In the genomic region with DNA sequence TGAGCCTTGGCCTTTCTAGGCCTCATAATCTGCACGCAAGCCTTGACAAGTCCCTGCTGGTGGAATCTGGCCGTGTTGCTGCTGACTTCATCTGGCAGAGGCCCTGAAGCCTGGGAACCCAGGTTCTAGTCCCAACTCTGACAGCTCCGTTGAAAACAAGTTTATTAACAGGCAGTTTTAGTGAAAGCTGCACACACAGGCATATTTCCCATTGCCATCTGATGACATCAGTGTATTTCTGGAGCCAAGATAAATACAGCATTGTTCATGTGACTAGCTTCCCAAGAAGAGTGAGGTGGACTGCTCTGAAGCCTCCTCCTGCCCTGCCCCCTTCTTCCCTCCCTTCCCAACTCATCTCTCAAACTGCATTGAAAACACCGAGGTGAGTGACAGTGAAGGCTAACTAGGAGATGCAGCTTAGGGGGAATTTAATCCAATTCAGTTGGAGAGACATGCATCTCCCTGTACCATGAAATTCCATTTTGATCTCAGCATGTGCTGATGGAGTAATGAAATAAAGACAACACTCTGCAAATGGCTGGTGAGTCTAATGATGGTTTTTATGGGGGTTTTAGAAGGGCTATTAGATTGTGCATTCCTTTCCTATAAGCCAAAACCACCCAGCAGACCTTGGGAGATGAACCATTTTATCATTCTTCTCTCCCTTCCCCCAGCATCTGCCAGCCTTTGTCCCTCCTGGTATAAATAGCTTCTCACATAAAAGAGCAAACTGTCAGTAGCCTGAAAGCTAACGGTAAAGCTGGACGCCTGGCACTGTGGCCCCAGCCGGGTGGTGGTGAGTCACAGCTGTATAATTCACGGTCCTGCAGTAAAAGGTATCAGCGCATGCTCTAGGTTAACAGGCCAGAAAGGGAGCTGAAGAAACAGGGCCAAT, we compare ENCODE assay signal across 8 cellular contexts. TPM values are rescaled to one million over a fixed set of nuclear protein-coding genes. Genes with fewer than 3 reads are reported as not detected.
DNase-seq lines count a peak whose midpoint lies in the region; ATAC-seq, FAIRE-seq and TF ChIP-seq lines count a peak whose summit lies in the region.

No MANE protein-coding gene starts in this region.

- FAIRE-seq in GM12891 (lab: Jason Lieb, UNC): no peak

- no peak overlapping the region for H3K27ac Mint-ChIP-seq in activated T-helper 2 cell treated with anti-CD3 and anti-CD28 coated beads, Interferon-gamma antibody, Interleukin-2, Interleukin-4, amounts not matched to agents 10 μg/mL and 5 μg/mL and 100 μg/mL, durations not matched to agents 14 hours and 24 hours and 36 hours

- H3K4me3 Mint-ChIP-seq in activated T-helper 2 cell treated with anti-CD3 and anti-CD28 coated beads, Interferon-gamma antibody, Interleukin-2, Interleukin-4, amounts not matched to agents 10 μg/mL and 5 μg/mL and 100 μg/mL, durations not matched to agents 14 hours and 24 hours and 36 hours (ENCODE audit: low read depth): no peak overlapping the region

- intact Hi-C loops in posterior cingulate gyrus (cut with DNase I): loop anchor here (10.0 kb wide), 1 partner anchor 297 kb away; no protein-coding TSS in a partner anchor
- intact Hi-C loops in activated T-helper 2 cell treated with anti-CD3 and anti-CD28 coated beads, Interferon-gamma antibody, Interleukin-2, Interleukin-4, amounts not matched to agents 10 μg/mL and 5 μg/mL and 100 μg/mL, durations not matched to agents 14 hours and 24 hours and 36 hours (cut with micrococcal nuclease): no loop called here

- no peaks in the 10 kb centered on the region for H3K36me3 Mint-ChIP-seq in activated T-helper 2 cell treated with anti-CD3 and anti-CD28 coated beads, Interferon-gamma antibody, Interleukin-2, Interleukin-4, amounts not matched to agents 10 μg/mL and 5 μg/mL and 100 μg/mL, durations not matched to agents 14 hours and 24 hours and 36 hours (ENCODE audit: low read depth)

- peaks cover 1% of the 10 kb centered on the region for H3K27me3 Mint-ChIP-seq in activated T-helper 2 cell treated with anti-CD3 and anti-CD28 coated beads, Interferon-gamma antibody, Interleukin-2, Interleukin-4, amounts not matched to agents 10 μg/mL and 5 μg/mL and 100 μg/mL, durations not matched to agents 14 hours and 24 hours and 36 hours (ENCODE audit: low read depth)

- no peaks in the 10 kb centered on the region for H3K9me3 Mint-ChIP-seq in activated T-helper 2 cell treated with anti-CD3 and anti-CD28 coated beads, Interferon-gamma antibody, Interleukin-2, Interleukin-4, amounts not matched to agents 10 μg/mL and 5 μg/mL and 100 μg/mL, durations not matched to agents 14 hours and 24 hours and 36 hours

- H3K4me1 Mint-ChIP-seq in activated T-helper 2 cell treated with anti-CD3 and anti-CD28 coated beads, Interferon-gamma antibody, Interleukin-2, Interleukin-4, amounts not matched to agents 10 μg/mL and 5 μg/mL and 100 μg/mL, durations not matched to agents 14 hours and 24 hours and 36 hours (ENCODE audit: low read depth): no peaks in the 10 kb centered on the region

- no peak for ATAC-seq in HG02973 (IDR thresholded peaks at IDR 0.05; ENCODE audit: unreplicated experiment)
- no peak for ATAC-seq in GM21717 (IDR thresholded peaks at IDR 0.05; ENCODE audit: unreplicated experiment)

- DNase-seq in ELR (ENCODE audit: low read depth): peak; percentile 94
- DNase-seq in SHP77 treated with DMSO at 0.1 percent for 48 hours (lab: John Stamatoyannopoulos, UW): peak; percentile 83
- peak; percentile 54 for DNase-seq in globus pallidus (ENCODE audit: low spot score)
- peak in 8 of 10 donors; percentile 25 to 90 (median 42) for DNase-seq in posterior cingulate gyrus
- no peak for DNase-seq in activated T-helper 2 cell treated with anti-CD3 and anti-CD28 coated beads, Interferon-gamma antibody, Interleukin-2, Interleukin-4, amounts not matched to agents 10 μg/mL and 5 μg/mL and 100 μg/mL, durations not matched to agents 14 hours and 24 hours and 36 hours (ENCODE audit: low spot score)
- DNase-seq in GM12891 (ENCODE audit: insufficient read length, low spot score): no peak

- TF ChIP-seq POLR2A in GM12891 (IDR thresholded peaks at IDR 0.05; ENCODE audit: low read depth, low read length): no peak

TF ChIP-seq in GM12891, 5 proteins besides CTCF, POLR2A, EP300 and RAD21:
- no peak for TF ChIP-seq POU2F2 (IDR thresholded peaks at IDR 0.05; ENCODE audit: low read depth, low read length)
- TF ChIP-seq POLR2AphosphoS5 (IDR thresholded peaks at IDR 0.05; ENCODE audit: low read depth, low read length): no peak
- TF ChIP-seq PAX5 (IDR thresholded peaks at IDR 0.05; ENCODE audit: insufficient read depth, low read length, severe bottlenecking): no peak
- TF ChIP-seq TAF1 (IDR thresholded peaks at IDR 0.05; ENCODE audit: low read depth, low read length): no peak

RNA-seq across cellular contexts. Expression of a gene that starts 38.0 kb away (rescaled TPM):
- not detected in 2 replicates for total RNA-seq in activated T-helper 2 cell treated with anti-CD3 and anti-CD28 coated beads, Interferon-gamma antibody, Interleukin-2, Interleukin-4, amounts not matched to agents 10 μg/mL and 5 μg/mL and 100 μg/mL, durations not matched to agents 14 hours and 24 hours and 36 hours
- polyA plus RNA-seq in GM12891 (2012; ENCODE audit: low read depth, missing spikeins): 0.36 TPM

Comparison
In these comparisons a context has a peak if more than half of its experiments do, and no peak if none do; other contexts are left out.
1. DNase-seq: peak in ELR (single experiment), SHP77 treated with DMSO at 0.1 percent for 48 hours (single experiment), globus pallidus (single experiment) and posterior cingulate gyrus (8 of 10); none in activated T-helper 2 cell treated with anti-CD3 and anti-CD28 coated beads, Interferon-gamma antibody, Interleukin-2, Interleukin-4, amounts not matched to agents 10 μg/mL and 5 μg/mL and 100 μg/mL, durations not matched to agents 14 hours and 24 hours and 36 hours (single experiment) and GM12891 (single experiment).